Comparison of ENCODE assay signal across 8 cellular contexts in the genomic region with DNA sequence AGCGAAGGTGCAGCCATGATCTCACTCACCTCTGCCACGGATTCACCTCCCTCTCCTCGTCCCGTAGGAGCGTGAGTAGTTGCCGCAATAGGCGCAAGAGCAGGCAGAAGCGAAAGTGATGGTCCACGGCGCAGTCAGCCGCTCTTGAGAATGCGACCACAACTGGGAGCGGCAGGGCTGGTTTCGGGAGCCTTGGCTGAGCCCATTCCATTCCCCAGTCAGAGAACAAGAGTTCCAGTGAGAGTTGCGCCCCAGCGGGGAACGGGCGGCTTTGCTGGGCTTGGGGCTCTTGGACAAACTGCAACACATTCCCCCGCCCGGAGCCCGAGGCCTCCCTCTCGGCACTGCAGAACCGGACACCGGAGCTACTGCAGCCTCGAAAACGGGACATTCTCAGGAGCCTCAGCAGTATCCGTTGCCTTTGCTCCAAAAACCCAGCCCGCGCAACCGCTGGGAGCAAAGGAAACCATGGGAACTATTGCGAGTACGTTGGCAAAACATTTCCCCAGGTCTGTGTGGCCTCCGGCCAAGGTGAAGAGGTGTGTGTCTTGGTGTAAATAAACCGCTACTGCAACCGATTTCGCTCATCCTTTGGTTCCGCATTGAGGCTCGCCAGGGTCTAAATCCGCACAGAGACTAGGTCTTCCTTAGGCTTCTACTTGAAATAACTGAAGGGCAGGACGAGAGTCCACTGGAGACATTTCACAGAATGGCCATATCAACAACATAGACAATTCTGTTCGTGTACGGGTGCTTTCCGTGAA. TPM values are rescaled to one million over a fixed set of nuclear protein-coding genes. Genes with fewer than 3 reads are reported as not detected.
DNase-seq lines count a peak whose midpoint lies in the region; ATAC-seq and TF ChIP-seq lines count a peak whose summit lies in the region.

No MANE protein-coding gene starts in this region.

- no peaks in the 10 kb centered on the region for H3K36me3 Mint-ChIP-seq in activated CD4-positive, alpha-beta T cell treated with anti-CD3 and anti-CD28 coated beads, Interleukin-2, amount 10 ng/mL, durations not matched to agents 24 days and 14 days (ENCODE audit: low read depth)

- TF ChIP-seq CTCF in liver (IDR thresholded peaks at IDR 0.05; ENCODE audit: low read depth, low read length, missing input control): no peak

- peak; percentile 72 for DNase-seq in AG20443 (ENCODE audit: low spot score)
- DNase-seq in NCI-H446 treated with DMSO at 0.1 percent for 48 hours (lab: John Stamatoyannopoulos, UW): peak; percentile 37
- DNase-seq in activated CD4-positive, alpha-beta T cell treated with anti-CD3 and anti-CD28 coated beads, Interleukin-2, amount 10 ng/mL, durations not matched to agents 24 days and 14 days: peak; percentile 83
- DNase-seq in dermis blood vessel endothelial cell: peak; percentile 87
- DNase-seq in stimulated activated CD4-positive, alpha-beta T cell treated with anti-CD3 and anti-CD28 coated beads, Interleukin-4, amount 100 ng/mL, for 1 hour: peak; percentile 44

- H3K9me3 ChIP-seq in liver (ENCODE audit: control insufficient read depth in 4 of 4, low read length in 3 of 4): no peaks in the 10 kb centered on the region

- peak overlapping the region; percentile 69 to 83 for H3K9ac ChIP-seq in liver (ENCODE audit: low read depth in 1 of 2, low read length in 2 of 2)

- H3K4me1 ChIP-seq in liver (ENCODE audit: control insufficient read depth in 4 of 4, insufficient read depth in 4 of 4, low read length in 3 of 4): peaks cover 0 to 15% (median 4%) of the 10 kb centered on the region in 4 donors

- H3K4me3 Mint-ChIP-seq in activated CD4-positive, alpha-beta T cell treated with anti-CD3 and anti-CD28 coated beads, Interleukin-2, amount 10 ng/mL, durations not matched to agents 24 days and 14 days: peak overlapping the region; percentile 94

- no peaks in the 10 kb centered on the region for H3K36me3 ChIP-seq in liver (ENCODE audit: control insufficient read depth in 4 of 4, insufficient read depth in 3 of 4, low read depth in 1 of 4, low read length in 3 of 4)

- peaks cover 0 to 2% (median 0%) of the 10 kb centered on the region in 4 donors for H3K27me3 ChIP-seq in liver (ENCODE audit: control insufficient read depth in 4 of 4, insufficient read depth in 4 of 4, low read length in 3 of 4)

- peak overlapping the region; percentile 83 for H3K27ac Mint-ChIP-seq in activated CD4-positive, alpha-beta T cell treated with anti-CD3 and anti-CD28 coated beads, Interleukin-2, amount 10 ng/mL, durations not matched to agents 24 days and 14 days

- no peaks in the 10 kb centered on the region for H3K27me3 Mint-ChIP-seq in activated CD4-positive, alpha-beta T cell treated with anti-CD3 and anti-CD28 coated beads, Interleukin-2, amount 10 ng/mL, durations not matched to agents 24 days and 14 days

- WGBS in liver: under 1% methylated on average over 43 of the region's 43 CpGs

- ATAC-seq in GM19043 (IDR thresholded peaks at IDR 0.05; ENCODE audit: low read depth, unreplicated experiment) (peak; percentile 73), HG03378 (IDR thresholded peaks at IDR 0.05; ENCODE audit: unreplicated experiment) (peak; percentile 75)

- peaks cover 6% of the 10 kb centered on the region for H3K4me1 Mint-ChIP-seq in activated CD4-positive, alpha-beta T cell treated with anti-CD3 and anti-CD28 coated beads, Interleukin-2, amount 10 ng/mL, durations not matched to agents 24 days and 14 days

- no peaks in the 10 kb centered on the region for H3K9me3 Mint-ChIP-seq in activated CD4-positive, alpha-beta T cell treated with anti-CD3 and anti-CD28 coated beads, Interleukin-2, amount 10 ng/mL, durations not matched to agents 24 days and 14 days

- TF ChIP-seq RAD21 in liver (IDR thresholded peaks at IDR 0.05): peak; percentile 23 to 37

- intact Hi-C loops in activated CD4-positive, alpha-beta T cell treated with anti-CD3 and anti-CD28 coated beads, Interleukin-2, amount 10 ng/mL, durations not matched to agents 24 days and 14 days (cut with micrococcal nuclease): loop anchor here (10.0 kb wide), 1 partner anchor 300 kb away; a partner anchor contains a TSS

- H3K4me3 ChIP-seq in liver (ENCODE audit: low read depth in 1 of 3, low read length in 3 of 3): peak overlapping the region; percentile 70 to 96 (median 89)

- H3K27ac ChIP-seq in liver (ENCODE audit: low read depth in 1 of 2, low read length in 2 of 2): peak overlapping the region; percentile 86 to 97

TF ChIP-seq in liver, 16 proteins besides CTCF, POLR2A, EP300 and RAD21:
- TF ChIP-seq FOXA1 (IDR thresholded peaks at IDR 0.05) (peak; percentile 34), HNF4G (IDR thresholded peaks at IDR 0.05) (no peak), YY1 (IDR thresholded peaks at IDR 0.05) (peak; percentile 75), GABPA (IDR thresholded peaks at IDR 0.05 in 1 of 2, conservative IDR thresholded peaks at IDR 0.05 in 1 of 2) (peak; percentile 65 to 78), SP1 (IDR thresholded peaks at IDR 0.05) (peak; percentile 49), JUND (IDR thresholded peaks at IDR 0.05) (no peak), RXRA (IDR thresholded peaks at IDR 0.05) (peak; percentile 44 to 56), NR2F2 (IDR thresholded peaks at IDR 0.05) (peak; percentile 98), TAF1 (conservative IDR thresholded peaks at IDR 0.05) (no peak), HNF4A (conservative IDR thresholded peaks at IDR 0.05) (peak; percentile 23 to 29), EGR1 (IDR thresholded peaks at IDR 0.05; ENCODE audit: low read depth in 2 of 2) (no peak), FOXA2 (IDR thresholded peaks at IDR 0.05) (peak; percentile 66)
- TF ChIP-seq, protein P1, sequence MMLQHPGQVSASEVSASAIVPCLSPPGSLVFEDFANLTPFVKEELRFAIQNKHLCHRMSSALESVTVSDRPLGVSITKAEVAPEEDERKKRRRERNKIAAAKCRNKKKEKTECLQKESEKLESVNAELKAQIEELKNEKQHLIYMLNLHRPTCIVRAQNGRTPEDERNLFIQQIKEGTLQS (IDR thresholded peaks at IDR 0.05): no peak
- TF ChIP-seq, protein P2, sequence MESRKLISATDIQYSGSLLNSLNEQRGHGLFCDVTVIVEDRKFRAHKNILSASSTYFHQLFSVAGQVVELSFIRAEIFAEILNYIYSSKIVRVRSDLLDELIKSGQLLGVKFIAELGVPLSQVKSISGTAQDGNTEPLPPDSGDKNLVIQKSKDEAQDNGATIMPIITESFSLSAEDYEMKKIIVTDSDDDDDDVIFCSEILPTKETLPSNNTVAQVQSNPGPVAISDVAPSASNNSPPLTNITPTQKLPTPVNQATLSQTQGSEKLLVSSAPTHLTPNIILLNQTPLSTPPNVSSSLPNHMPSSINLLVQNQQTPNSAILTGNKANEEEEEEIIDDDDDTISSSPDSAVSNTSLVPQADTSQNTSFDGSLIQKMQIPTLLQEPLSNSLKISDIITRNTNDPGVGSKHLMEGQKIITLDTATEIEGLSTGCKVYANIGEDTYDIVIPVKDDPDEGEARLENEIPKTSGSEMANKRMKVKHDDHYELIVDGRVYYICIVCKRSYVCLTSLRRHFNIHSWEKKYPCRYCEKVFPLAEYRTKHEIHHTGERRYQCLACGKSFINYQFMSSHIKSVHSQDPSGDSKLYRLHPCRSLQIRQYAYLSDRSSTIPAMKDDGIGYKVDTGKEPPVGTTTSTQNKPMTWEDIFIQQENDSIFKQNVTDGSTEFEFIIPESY (IDR thresholded peaks at IDR 0.05): peak; percentile 51
- TF ChIP-seq, protein P3, sequence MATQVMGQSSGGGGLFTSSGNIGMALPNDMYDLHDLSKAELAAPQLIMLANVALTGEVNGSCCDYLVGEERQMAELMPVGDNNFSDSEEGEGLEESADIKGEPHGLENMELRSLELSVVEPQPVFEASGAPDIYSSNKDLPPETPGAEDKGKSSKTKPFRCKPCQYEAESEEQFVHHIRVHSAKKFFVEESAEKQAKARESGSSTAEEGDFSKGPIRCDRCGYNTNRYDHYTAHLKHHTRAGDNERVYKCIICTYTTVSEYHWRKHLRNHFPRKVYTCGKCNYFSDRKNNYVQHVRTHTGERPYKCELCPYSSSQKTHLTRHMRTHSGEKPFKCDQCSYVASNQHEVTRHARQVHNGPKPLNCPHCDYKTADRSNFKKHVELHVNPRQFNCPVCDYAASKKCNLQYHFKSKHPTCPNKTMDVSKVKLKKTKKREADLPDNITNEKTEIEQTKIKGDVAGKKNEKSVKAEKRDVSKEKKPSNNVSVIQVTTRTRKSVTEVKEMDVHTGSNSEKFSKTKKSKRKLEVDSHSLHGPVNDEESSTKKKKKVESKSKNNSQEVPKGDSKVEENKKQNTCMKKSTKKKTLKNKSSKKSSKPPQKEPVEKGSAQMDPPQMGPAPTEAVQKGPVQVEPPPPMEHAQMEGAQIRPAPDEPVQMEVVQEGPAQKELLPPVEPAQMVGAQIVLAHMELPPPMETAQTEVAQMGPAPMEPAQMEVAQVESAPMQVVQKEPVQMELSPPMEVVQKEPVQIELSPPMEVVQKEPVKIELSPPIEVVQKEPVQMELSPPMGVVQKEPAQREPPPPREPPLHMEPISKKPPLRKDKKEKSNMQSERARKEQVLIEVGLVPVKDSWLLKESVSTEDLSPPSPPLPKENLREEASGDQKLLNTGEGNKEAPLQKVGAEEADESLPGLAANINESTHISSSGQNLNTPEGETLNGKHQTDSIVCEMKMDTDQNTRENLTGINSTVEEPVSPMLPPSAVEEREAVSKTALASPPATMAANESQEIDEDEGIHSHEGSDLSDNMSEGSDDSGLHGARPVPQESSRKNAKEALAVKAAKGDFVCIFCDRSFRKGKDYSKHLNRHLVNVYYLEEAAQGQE (IDR thresholded peaks at IDR 0.05): peak; percentile 67
- TF ChIP-seq, protein P4, sequence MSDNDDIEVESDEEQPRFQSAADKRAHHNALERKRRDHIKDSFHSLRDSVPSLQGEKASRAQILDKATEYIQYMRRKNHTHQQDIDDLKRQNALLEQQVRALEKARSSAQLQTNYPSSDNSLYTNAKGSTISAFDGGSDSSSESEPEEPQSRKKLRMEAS (IDR thresholded peaks at IDR 0.05): no peak

RNA-seq across cellular contexts. Expression of a gene that starts 5.7 kb away (rescaled TPM):
- total RNA-seq in activated CD4-positive, alpha-beta T cell treated with anti-CD3 and anti-CD28 coated beads, Interleukin-2, amount 10 ng/mL, durations not matched to agents 24 days and 14 days: 14.4 and 14.6 TPM in 2 replicates
- total RNA-seq in dermis blood vessel endothelial cell: 14.5 and 17.1 TPM in 2 replicates
- total RNA-seq in liver: 10 to 100 TPM; 15.4 to 18.1 TPM
- 1 to 10 TPM; 6.1 to 7.7 TPM for polyA plus RNA-seq in liver

Comparison
In these comparisons a context has a peak if more than half of its experiments do, and no peak if none do; other contexts are left out.
1. Peak in every context shown above with its lines: DNase-seq, ATAC-seq, H3K4me3 ChIP-seq and H3K27ac ChIP-seq.
2. DNase-seq: peak in every context shown above with its lines; median percentile 87 in dermis blood vessel endothelial cell; 83 in activated CD4-positive, alpha-beta T cell treated with anti-CD3 and anti-CD28 coated beads, Interleukin-2, amount 10 ng/mL, durations not matched to agents 24 days and 14 days; 72 in AG20443; 44 in stimulated activated CD4-positive, alpha-beta T cell treated with anti-CD3 and anti-CD28 coated beads, Interleukin-4, amount 100 ng/mL, for 1 hour; 37 in NCI-H446 treated with DMSO at 0.1 percent for 48 hours.